Comparison of ENCODE assay signal across 13 cellular contexts in genomic region chr3:20057612-20058180, GRCh38. TPM values are rescaled to one million over a fixed set of nuclear protein-coding genes. Genes with fewer than 3 reads are reported as not detected.
DNase-seq lines count a peak whose midpoint lies in the region; ATAC-seq and TF ChIP-seq lines count a peak whose summit lies in the region.
"Had no signal": no experiment of that assay in that cellular context is flagged by ENCODE, and none has a peak within 500 bp of the region (broad histone marks: within the 10 kb centered on the region; RNA-seq: fewer than 3 reads in every experiment).

No MANE protein-coding gene starts in this region.

- H3K9ac ChIP-seq in smooth muscle cell (ENCODE audit: low read depth): no peak overlapping the region

- peak overlapping the region; percentile 14 for H3K4me2 ChIP-seq in smooth muscle cell

- DNase-seq in NCI-H226 (peak; percentile 64), coronary artery (ENCODE audit: low spot score) (no peak), left lobe of liver (ENCODE audit: low spot score) (no peak), smooth muscle cell (lab: John Stamatoyannopoulos, UW; ENCODE audit: unreplicated experiment) (no peak), MV-4-11 (lab: John Stamatoyannopoulos, UW) (no peak), ureter (ENCODE audit: low spot score) (no peak)
- DNase-seq in activated CD4-positive, alpha-beta T cell treated with anti-CD3 and anti-CD28 coated beads, Interleukin-2, amount 50 U/mL, for 48 hours: no peak
- DNase-seq: H9 had no signal

- no peak overlapping the region for H2AFZ ChIP-seq in smooth muscle cell (ENCODE audit: low read depth)

- H3K9me3 Mint-ChIP-seq in activated T-helper 17 cell treated with anti-CD3 and anti-CD28 coated beads, Interleukin-2, amount 50 U/mL, for 72 hours: no peaks in the 10 kb centered on the region
- H3K9me3 Mint-ChIP-seq: H9 had no signal

- peaks cover 14% of the 10 kb centered on the region for H3K4me1 ChIP-seq in smooth muscle cell (ENCODE audit: low read depth)

- H3K4me3 ChIP-seq in coronary artery (peak overlapping the region; percentile 4), smooth muscle cell (no peak overlapping the region)

- peaks cover 24% of the 10 kb centered on the region for H3K4me1 Mint-ChIP-seq in activated T-helper 17 cell treated with anti-CD3 and anti-CD28 coated beads, Interleukin-2, amount 50 U/mL, for 72 hours
- H3K4me1 Mint-ChIP-seq: H9 had no signal

- H3K36me3 Mint-ChIP-seq in activated T-helper 17 cell treated with anti-CD3 and anti-CD28 coated beads, Interleukin-2, amount 50 U/mL, for 72 hours (ENCODE audit: low read depth): peaks cover 21% of the 10 kb centered on the region

- no peak overlapping the region for H3K27ac Mint-ChIP-seq in activated T-helper 17 cell treated with anti-CD3 and anti-CD28 coated beads, Interleukin-2, amount 50 U/mL, for 72 hours

- no peaks in the 10 kb centered on the region for H3K36me3 ChIP-seq in smooth muscle cell (ENCODE audit: low read depth)

- H3K27ac ChIP-seq in coronary artery (peak overlapping the region; percentile 50 to 74), smooth muscle cell (ENCODE audit: low read depth) (peak overlapping the region; percentile 79)

- 81% methylated on average over 2 of the region's 2 CpGs for WGBS in smooth muscle cell (ENCODE audit: low lambda C conversion rate)

- H3K9me3 ChIP-seq in smooth muscle cell (replicated peaks; ENCODE audit: low read depth): no peaks in the 10 kb centered on the region

- no peaks in the 10 kb centered on the region for H3F3A ChIP-seq in smooth muscle cell (ENCODE audit: low read depth)

- H4K20me1 ChIP-seq in smooth muscle cell (ENCODE audit: low read depth): no peaks in the 10 kb centered on the region

- H3K4me3 Mint-ChIP-seq in activated T-helper 17 cell treated with anti-CD3 and anti-CD28 coated beads, Interleukin-2, amount 50 U/mL, for 72 hours: no peak overlapping the region
- H3K4me3 Mint-ChIP-seq: H9; T-helper 1 cell treated with Interleukin-12 subunit alpha and Interleukin-12 subunit beta and Interleukin-4 antibody, amounts not matched to agents 30 μg/mL and 1 μg/mL, for 36 hours had no signal

- H3K79me2 ChIP-seq in smooth muscle cell (ENCODE audit: low read depth): no peaks in the 10 kb centered on the region

- H3K27me3 ChIP-seq in smooth muscle cell (ENCODE audit: low read depth): no peaks in the 10 kb centered on the region

- TF ChIP-seq CTCF in coronary artery (IDR thresholded peaks at IDR 0.05): no peak
- TF ChIP-seq CTCF in smooth muscle cell (IDR thresholded peaks at IDR 0.05; ENCODE audit: borderline replicate concordance, insufficient read depth, poor library complexity, severe bottlenecking): no peak

- peak; percentile 7 for ATAC-seq in left lobe of liver
- no peak for ATAC-seq in activated T-helper 17 cell treated with anti-CD3 and anti-CD28 coated beads, Interleukin-2, amount 50 U/mL, for 72 hours (replicated peaks)

- H3K27me3 Mint-ChIP-seq in activated T-helper 17 cell treated with anti-CD3 and anti-CD28 coated beads, Interleukin-2, amount 50 U/mL, for 72 hours: no peaks in the 10 kb centered on the region

RNA-seq across cellular contexts. Expression of gene KAT2B, which starts 17.4 kb away (rescaled TPM):
- 25.6 TPM for total RNA-seq in left lobe of liver
- 4.9 and 6.5 TPM in 2 replicates for total RNA-seq in smooth muscle cell
- polyA plus RNA-seq in smooth muscle cell: 0.14 and 1.1 TPM in 2 replicates
- 100 to 1,000 TPM; 109 to 143 TPM for total RNA-seq in activated T-helper 17 cell treated with anti-CD3 and anti-CD28 coated beads, Interleukin-2, amount 50 U/mL, for 72 hours
- total RNA-seq in ureter: 40.2 TPM

RNA-seq across cellular contexts. Expression of gene PP2D1, which starts 45.6 kb away (rescaled TPM):
- not detected for total RNA-seq in left lobe of liver
- total RNA-seq in smooth muscle cell: not detected in 2 replicates
- polyA plus RNA-seq in smooth muscle cell: 0.40 and 0.91 TPM in 2 replicates
- not detected for total RNA-seq in activated T-helper 17 cell treated with anti-CD3 and anti-CD28 coated beads, Interleukin-2, amount 50 U/mL, for 72 hours
- total RNA-seq in ureter: not detected
- total RNA-seq: astrocyte, fibroblast of lung, H9, pulmonary artery endothelial cell had no signal
- polyA plus RNA-seq: fibroblast of lung had no signal
